ENCODE assay signal across 13 cellular contexts in the genomic region with DNA sequence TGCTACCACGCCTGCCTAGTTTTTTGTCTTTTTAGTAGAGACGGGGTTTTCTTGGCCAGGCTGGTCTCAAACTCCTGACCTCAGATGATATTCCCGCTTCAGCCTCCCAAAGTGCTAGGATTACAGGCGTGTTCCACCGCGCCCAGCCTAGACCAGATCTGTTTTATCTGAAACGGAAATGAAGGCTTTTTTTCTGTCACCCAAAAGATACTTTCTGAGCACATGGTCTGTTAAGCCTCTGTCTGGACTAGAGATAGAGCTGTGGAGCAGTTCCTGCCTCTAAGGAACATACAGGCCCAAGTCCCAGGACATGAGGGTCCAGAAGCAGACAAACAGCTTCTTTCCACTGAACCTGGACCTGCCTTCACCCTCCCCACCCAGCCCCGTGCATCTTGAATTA. TPM values are rescaled to one million over a fixed set of nuclear protein-coding genes. Genes with fewer than 3 reads are reported as not detected.
DNase-seq lines count a peak whose midpoint lies in the region; TF ChIP-seq lines count a peak whose summit lies in the region.
"Had no signal": no experiment of that assay in that cellular context is flagged by ENCODE, and none has a peak within 500 bp of the region (broad histone marks: within the 10 kb centered on the region; RNA-seq: fewer than 3 reads in every experiment).

No MANE protein-coding gene starts in this region.

- no peak for DNase-seq in RWPE1 (ENCODE audit: low spot score)
- no peak for DNase-seq in hepatocyte (ENCODE audit: low spot score)
- no peak for DNase-seq in hepatic stellate cell (ENCODE audit: low spot score)
- no peak for DNase-seq in NK-92 (lab: John Stamatoyannopoulos, UW; ENCODE audit: unreplicated experiment)
- DNase-seq in MG63 = no peak
- no peak for DNase-seq in activated gamma-delta T cell treated with Interleukin-2 at 50 U/mL for 16 hours
- DNase-seq: activated CD4-positive, alpha-beta memory T cell treated with anti-CD3 and anti-CD28 coated beads for 36 hours; CD4-positive, alpha-beta memory T cell; natural killer cell; SHP77; stimulated activated naive CD4-positive, alpha-beta T cell had no signal

- 83% methylated on average over 8 of the region's 8 CpGs for WGBS in hepatocyte (ENCODE audit: low lambda C conversion rate, missing lambda C conversion rate)

- POLR2A ChIA-PET in RWPE1 (lab: Yijun Ruan, JAX; ENCODE audit: low non-redundant PET) = no interaction called here

- H3K79me2 ChIP-seq in DOHH2 (ENCODE audit: control insufficient read depth, low read length) (peaks cover 5% of the 10 kb centered on the region), hepatocyte (no peaks in the 10 kb centered on the region)

- peak overlapping the region; percentile 99 for H3K27ac ChIP-seq in DOHH2 (ENCODE audit: low read depth, low read length)
- H3K27ac ChIP-seq in RWPE1 = peak overlapping the region; percentile 91
- H3K27ac ChIP-seq in hepatocyte = peak overlapping the region; percentile 100
- peak overlapping the region in 18 of 21 experiments; percentile 3 to 97 (median 92) for H3K27ac ChIP-seq in skin epidermis

- H4K20me1 ChIP-seq in DOHH2 (ENCODE audit: control insufficient read depth, insufficient read depth, low read depth, low read length) (no peaks in the 10 kb centered on the region), hepatocyte (ENCODE audit: insufficient read depth, poor library complexity, severe bottlenecking) (no peaks in the 10 kb centered on the region)

- H3F3A ChIP-seq in DOHH2 (ENCODE audit: control insufficient read depth, insufficient read depth) = peaks cover 45% of the 10 kb centered on the region

- no peaks in the 10 kb centered on the region for H3K27me3 ChIP-seq in DOHH2 (ENCODE audit: control insufficient read depth, low read length)
- H3K27me3 ChIP-seq in hepatocyte = no peaks in the 10 kb centered on the region
- H3K27me3 ChIP-seq in MG63 = no peaks in the 10 kb centered on the region

- TF ChIP-seq CTCF in DOHH2 (IDR thresholded peaks at IDR 0.05; ENCODE audit: low read depth, low read length, poor library complexity, severe bottlenecking) (no peak), RWPE1 (conservative IDR thresholded peaks at IDR 0.05; ENCODE audit: low read depth) (no peak), hepatocyte (IDR thresholded peaks at IDR 0.05; ENCODE audit: poor library complexity) (no peak)

- CTCF ChIA-PET in RWPE1 (lab: Yijun Ruan, JAX) = no interaction called here

- peaks cover 6% of the 10 kb centered on the region; the same call in 1 of the 2 replicates for H3K36me3 ChIP-seq in DOHH2 (ENCODE audit: control insufficient read depth, low read length)
- no peaks in the 10 kb centered on the region for H3K36me3 ChIP-seq in hepatocyte (replicated peaks; ENCODE audit: insufficient read depth, low read depth)
- no peaks in the 10 kb centered on the region for H3K36me3 ChIP-seq in MG63

- no peaks in the 10 kb centered on the region for H3K9me3 ChIP-seq in DOHH2 (ENCODE audit: control insufficient read depth, insufficient read depth, low read length)
- no peaks in the 10 kb centered on the region for H3K9me3 ChIP-seq in hepatocyte (ENCODE audit: low read depth)
- no peaks in the 10 kb centered on the region for H3K9me3 ChIP-seq in MG63

- H3K4me3 ChIP-seq in DOHH2 (ENCODE audit: low read length) (no peak overlapping the region), hepatocyte (no peak overlapping the region), skin epidermis (no peak overlapping the region), MG63 (no peak overlapping the region)

- no peaks in the 10 kb centered on the region for H3K9me2 ChIP-seq in DOHH2 (replicated peaks; ENCODE audit: control insufficient read depth, low read length)
- H3K9me2 ChIP-seq in hepatocyte (replicated peaks; ENCODE audit: insufficient read depth) = no peaks in the 10 kb centered on the region

- H3K4me1 ChIP-seq in DOHH2 (ENCODE audit: control insufficient read depth, low read length) (peaks cover 89% of the 10 kb centered on the region), hepatocyte (ENCODE audit: insufficient read depth) (peaks cover 32% of the 10 kb centered on the region)

- H2AFZ ChIP-seq in hepatocyte = no peak overlapping the region

- H3K4me2 ChIP-seq in DOHH2 (ENCODE audit: low read length) (peak overlapping the region; percentile 69; the same call in 1 of the 2 replicates), hepatocyte (no peak overlapping the region)

RNA-seq across cellular contexts. Expression of a gene that starts 43.6 kb away (rescaled TPM):
- total RNA-seq in hepatocyte = 615 and 727 TPM in 2 replicates
- polyA plus RNA-seq in hepatocyte = 597 and 705 TPM in 2 replicates
- total RNA-seq in MG63 (2014; rRNA removed; shearing (Covaris generic); ENCODE audit: low replicate concordance) = 1,493 and 1,533 TPM in 2 replicates
